Comparison of ENCODE assay signal across 10 cellular contexts in the genomic region with DNA sequence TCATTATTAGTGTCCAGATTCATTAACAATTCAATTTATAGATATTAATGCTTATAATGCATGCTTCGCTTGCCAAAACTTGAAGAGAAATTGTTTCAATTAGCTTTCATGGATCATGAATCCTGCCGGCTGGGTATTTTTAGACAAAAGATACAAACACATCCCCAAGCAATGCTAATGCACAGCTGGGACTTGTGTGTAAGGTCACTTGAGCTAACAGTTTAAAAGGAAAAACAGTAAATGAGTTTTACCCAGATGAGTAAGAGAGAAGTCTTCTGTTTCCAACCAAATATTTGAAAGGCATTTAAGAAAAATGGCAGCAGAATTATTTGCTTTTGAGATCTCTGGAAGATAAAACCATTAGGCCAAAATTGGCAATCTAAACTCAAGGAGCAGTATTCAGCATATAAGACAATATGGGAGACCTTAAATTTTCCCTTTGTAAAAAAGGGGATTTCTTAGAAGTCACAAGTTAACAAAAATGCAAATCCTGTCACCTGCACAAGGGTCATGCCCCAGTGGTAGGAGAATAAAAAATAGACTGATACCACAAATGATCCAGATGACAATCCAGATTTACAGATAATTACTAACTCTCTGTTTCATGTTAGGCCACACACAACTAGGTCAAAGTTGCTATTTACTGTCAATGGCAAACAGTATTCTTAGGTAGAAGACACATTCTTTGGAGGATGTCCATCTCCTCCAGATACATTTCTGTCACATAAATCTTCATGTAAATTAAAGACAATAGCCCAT.
DNase-seq lines count a peak whose midpoint lies in the region; ATAC-seq and TF ChIP-seq lines count a peak whose summit lies in the region.
"Had no signal": no experiment of that assay in that cellular context is flagged by ENCODE, and none has a peak within 500 bp of the region (broad histone marks: within the 10 kb centered on the region; RNA-seq: fewer than 3 reads in every experiment).

No MANE protein-coding gene starts in this region.

- 62 to 63% methylated on average over 2 of the region's 2 CpGs for WGBS in heart right ventricle, 2 donors

- H3K4me1 ChIP-seq in heart right ventricle, result peaks cover 0 to 5% (median 0%) of the 10 kb centered on the region in 9 donors

- TF ChIP-seq CTCF in foreskin fibroblast (IDR thresholded peaks at IDR 0.05; ENCODE audit: low read depth, low read length) (no peak), heart right ventricle (IDR thresholded peaks at IDR 0.05) (no peak)

- DNase-seq in foreskin fibroblast, result peak; percentile 10 to 25
- no peak for DNase-seq in DMS153 (lab: John Stamatoyannopoulos, UW)
- DNase-seq in heart right ventricle, result no peak
- no peak for DNase-seq in Right ventricle myocardium superior
- no peak for DNase-seq in hypothalamus (lab: John Stamatoyannopoulos, UW)
- DNase-seq: activated T-cell treated with anti-CD3 and anti-CD28 coated beads, Interleukin-2, amount 50 U/mL, for 1 hour; NCI-H2029 treated with DMSO at 0.1 percent for 48 hours had no signal

- H3K4me3 ChIP-seq in foreskin fibroblast (ENCODE audit: low read depth in 1 of 2, low read length in 2 of 2) (no peak overlapping the region), heart right ventricle (no peak overlapping the region)

- H3K27me3 ChIP-seq in heart right ventricle, result no peaks in the 10 kb centered on the region

- no peak overlapping the region for H3K27ac ChIP-seq in heart right ventricle

- ATAC-seq in GM18520 (IDR thresholded peaks at IDR 0.05; ENCODE audit: unreplicated experiment) (peak; percentile 90), GM21526 (IDR thresholded peaks at IDR 0.05; ENCODE audit: low FRiP score, unreplicated experiment) (peak; percentile 75), HG03139 (IDR thresholded peaks at IDR 0.05; ENCODE audit: unreplicated experiment) (peak; percentile 75), heart right ventricle (no peak), Right ventricle myocardium superior (ENCODE audit: poor library complexity) (no peak)

- intact Hi-C loops in heart right ventricle (cut with DNase I) (no loop called here), Right ventricle myocardium superior (cut with DNase I) (no loop called here)

- H3K36me3 ChIP-seq in heart right ventricle, result no peaks in the 10 kb centered on the region

- H3K9me3 ChIP-seq in heart right ventricle, result no peaks in the 10 kb centered on the region

Comparison
In these comparisons a context has a peak if more than half of its experiments do, and no peak if none do; other contexts are left out.
1. ATAC-seq: peak in GM18520 (single experiment), GM21526 (single experiment) and HG03139 (single experiment); none in heart right ventricle (0 of 8) and Right ventricle myocardium superior (single experiment).
2. DNase-seq: peak in foreskin fibroblast (2 of 2); none in DMS153 (single experiment), heart right ventricle (0 of 2), Right ventricle myocardium superior (single experiment) and hypothalamus (0 of 51).